1 cellular context compared by ENCODE assay signal in genomic region chr3:50264964-50265485, GRCh38.
TF ChIP-seq lines count a peak whose summit lies in the region.

No MANE protein-coding gene starts in this region.

TF ChIP-seq in liver, 16 proteins besides CTCF, POLR2A, EP300 and RAD21:
- TF ChIP-seq REST (IDR thresholded peaks at IDR 0.05): no peak
- TF ChIP-seq FOXA2 (IDR thresholded peaks at IDR 0.05): no peak
- no peak for TF ChIP-seq GABPA (IDR thresholded peaks at IDR 0.05 in 1 of 2, conservative IDR thresholded peaks at IDR 0.05 in 1 of 2)
- no peak for TF ChIP-seq SP1 (IDR thresholded peaks at IDR 0.05)
- no peak for TF ChIP-seq MAX (IDR thresholded peaks at IDR 0.05)
- no peak for TF ChIP-seq YY1 (IDR thresholded peaks at IDR 0.05)
- TF ChIP-seq HNF4G (IDR thresholded peaks at IDR 0.05): no peak
- no peak for TF ChIP-seq RXRA (IDR thresholded peaks at IDR 0.05)
- TF ChIP-seq TAF1 (conservative IDR thresholded peaks at IDR 0.05): no peak
- TF ChIP-seq EGR1 (IDR thresholded peaks at IDR 0.05; ENCODE audit: low read depth in 2 of 2): no peak
- TF ChIP-seq ZBTB33 (IDR thresholded peaks at IDR 0.05): no peak
- TF ChIP-seq ATF3 (IDR thresholded peaks at IDR 0.05): no peak
- TF ChIP-seq HNF4A (conservative IDR thresholded peaks at IDR 0.05): no peak
- TF ChIP-seq FOXA1 (IDR thresholded peaks at IDR 0.05): no peak
- TF ChIP-seq NR2F2 (IDR thresholded peaks at IDR 0.05): no peak
- no peak for TF ChIP-seq JUND (IDR thresholded peaks at IDR 0.05)
